21 cellular contexts compared by ENCODE assay signal in the genomic region with DNA sequence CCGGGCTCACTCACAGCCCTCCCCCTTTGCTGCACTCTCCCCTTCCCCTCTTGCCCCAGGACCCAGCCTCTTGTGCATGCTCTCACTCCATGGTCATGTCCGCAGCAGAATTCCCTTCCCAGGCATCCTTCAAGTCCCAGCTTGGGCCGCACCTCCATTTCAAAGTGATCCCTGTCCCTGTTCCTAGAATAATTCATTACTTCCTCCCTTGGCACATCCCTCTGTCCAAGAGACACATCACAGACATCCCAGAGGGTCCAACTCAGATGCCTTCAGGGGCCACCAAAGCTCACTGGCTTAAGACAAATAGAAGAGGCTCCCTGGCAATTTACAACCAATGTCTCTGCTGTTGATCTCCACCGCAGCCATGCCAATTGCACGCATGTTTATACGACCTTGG. TPM values are rescaled to one million over a fixed set of nuclear protein-coding genes. Genes with fewer than 3 reads are reported as not detected.
DNase-seq lines count a peak whose midpoint lies in the region; ATAC-seq, FAIRE-seq and TF ChIP-seq lines count a peak whose summit lies in the region.
"Had no signal": no experiment of that assay in that cellular context is flagged by ENCODE, and none has a peak within 500 bp of the region (broad histone marks: within the 10 kb centered on the region; RNA-seq: fewer than 3 reads in every experiment).

No MANE protein-coding gene starts in this region.

- POLR2A ChIA-PET in WTC11 (lab: Charles Lee), result no interaction called here

- DNase-seq in activated naive CD4-positive, alpha-beta T cell treated with Interleukin-2 at 50 U/mL for 16 hours, result no peak
- DNase-seq in WTC11 (ENCODE audit: low spot score) (peak; percentile 9), nephron progenitor cell (no peak), transverse colon (peak; percentile 3), urothelium cell line (ENCODE audit: low spot score) (no peak), colonic mucosa (no peak)
- DNase-seq: BE2C; CD8-positive, alpha-beta T cell; COR-L47; DMS153; DMS79 treated with DMSO at 0.1 percent for 48 hours; EL; GM23248 had no signal

- FAIRE-seq in urothelium cell line (lab: Jason Lieb, UNC), result no peak
- FAIRE-seq: A549, D721Med, G401.6, GM12891, H54 had no signal

- CTCF ChIA-PET in WTC11 (lab: Charles Lee), result interaction anchor here (3.9 kb wide), 1 partner anchor 181 kb away, joined by 24 read pairs; no protein-coding TSS in a partner anchor

- TF ChIP-seq CTCF in WTC11 (IDR thresholded peaks at IDR 0.05), result no peak
- no peak for TF ChIP-seq CTCF in nephron progenitor cell (IDR thresholded peaks at IDR 0.05)
- no peak for TF ChIP-seq CTCF in transverse colon (IDR thresholded peaks at IDR 0.05)
- TF ChIP-seq CTCF in colonic mucosa (IDR thresholded peaks at IDR 0.05), result no peak

- H3K36me3 ChIP-seq in transverse colon, result no peaks in the 10 kb centered on the region
- H3K36me3 ChIP-seq in colonic mucosa, result no peaks in the 10 kb centered on the region
- H3K36me3 ChIP-seq: BE2C had no signal

- no peaks in the 10 kb centered on the region for H3K27me3 Mint-ChIP-seq in activated naive CD4-positive, alpha-beta T cell treated with anti-CD3 and anti-CD28 coated beads, Interleukin-2, amount 50 U/mL, for 24 hours
- H3K27me3 Mint-ChIP-seq in WTC11 (ENCODE audit: low read depth), result peaks cover 11% of the 10 kb centered on the region; the same call in 1 of the 2 replicates
- peaks cover 15% of the 10 kb centered on the region for H3K27me3 Mint-ChIP-seq in nephron progenitor cell (ENCODE audit: low read depth, poor library complexity)

- no peaks in the 10 kb centered on the region for H3K4me1 ChIP-seq in transverse colon
- no peaks in the 10 kb centered on the region for H3K4me1 ChIP-seq in colonic mucosa
- H3K4me1 ChIP-seq: A549 had no signal

- no peak for ATAC-seq in WTC11
- ATAC-seq: A549; CD8-positive, alpha-beta T cell; HCT116 had no signal

- H3K9me3 ChIP-seq in transverse colon, result peaks cover 3% of the 10 kb centered on the region in 2 donors
- no peaks in the 10 kb centered on the region for H3K9me3 ChIP-seq in colonic mucosa
- H3K9me3 ChIP-seq: BE2C had no signal

- in situ Hi-C loops in transverse colon (cut with MboI; ENCODE audit: low pct_ligation_motif_present in 1 of 4, low pct_unique_long_range_greater_than_20kb in 1 of 4, low sequenced_read_pairs in 3 of 4), result loop anchor here (5.0 to 10.0 kb wide), 2 partner anchors 180 to 182 kb away; no protein-coding TSS in a partner anchor

- H3K9ac ChIP-seq in colonic mucosa (ENCODE audit: low read depth in 2 of 2, low read length in 2 of 2), result no peak overlapping the region
- H3K9ac ChIP-seq: GM23248 had no signal

- H3K27ac ChIP-seq in transverse colon, result no peak overlapping the region
- H3K27ac ChIP-seq in colonic mucosa, result no peak overlapping the region
- H3K27ac ChIP-seq: A549, C4-2B, GM23248 had no signal

- peaks cover 6% of the 10 kb centered on the region for H3K36me3 Mint-ChIP-seq in activated naive CD4-positive, alpha-beta T cell treated with anti-CD3 and anti-CD28 coated beads, Interleukin-2, amount 50 U/mL, for 24 hours
- H3K36me3 Mint-ChIP-seq in WTC11 (peaks cover 58% of the 10 kb centered on the region), nephron progenitor cell (ENCODE audit: low read depth) (peaks cover 37% of the 10 kb centered on the region)

- WGBS in transverse colon (ENCODE audit: low coverage in 1 of 2), 2 donors, result 87 to 100% methylated on average over 1 to 6 of the region's 6 CpGs

- intact Hi-C loops in transverse colon (cut with DNase I; ENCODE audit: low total_unique reads) (no loop called here), colonic mucosa (cut with DNase I) (loop anchor here (5.0 kb wide), 1 partner anchor 182 kb away; no protein-coding TSS in a partner anchor)

- no peak for TF ChIP-seq POLR2A in transverse colon (IDR thresholded peaks at IDR 0.05)

- H3K9me3 Mint-ChIP-seq in activated naive CD4-positive, alpha-beta T cell treated with anti-CD3 and anti-CD28 coated beads, Interleukin-2, amount 50 U/mL, for 24 hours, result peaks cover 6% of the 10 kb centered on the region
- H3K9me3 Mint-ChIP-seq in WTC11, result peaks cover 53% of the 10 kb centered on the region
- H3K9me3 Mint-ChIP-seq in nephron progenitor cell, result peaks cover 79% of the 10 kb centered on the region

- no peak for TF ChIP-seq EP300 in transverse colon (IDR thresholded peaks at IDR 0.05; ENCODE audit: low read depth)

- H3K27me3 ChIP-seq in transverse colon, result no peaks in the 10 kb centered on the region
- no peaks in the 10 kb centered on the region for H3K27me3 ChIP-seq in colonic mucosa
- H3K27me3 ChIP-seq: BE2C had no signal

- peak overlapping the region; percentile 31 for H3K27ac Mint-ChIP-seq in activated naive CD4-positive, alpha-beta T cell treated with anti-CD3 and anti-CD28 coated beads, Interleukin-2, amount 50 U/mL, for 24 hours
- no peak overlapping the region for H3K27ac Mint-ChIP-seq in WTC11
- no peak overlapping the region for H3K27ac Mint-ChIP-seq in nephron progenitor cell
- H3K27ac Mint-ChIP-seq: CD8-positive, alpha-beta T cell had no signal

- H3K4me3 ChIP-seq in transverse colon (no peak overlapping the region), colonic mucosa (no peak overlapping the region)
- H3K4me3 ChIP-seq: A549, GM23248 had no signal

- H3K4me1 Mint-ChIP-seq in activated naive CD4-positive, alpha-beta T cell treated with anti-CD3 and anti-CD28 coated beads, Interleukin-2, amount 50 U/mL, for 24 hours, result peaks cover 7% of the 10 kb centered on the region
- peaks cover 9% of the 10 kb centered on the region for H3K4me1 Mint-ChIP-seq in WTC11
- H3K4me1 Mint-ChIP-seq in nephron progenitor cell, result peaks cover 29% of the 10 kb centered on the region

- H3K4me3 Mint-ChIP-seq in activated naive CD4-positive, alpha-beta T cell treated with anti-CD3 and anti-CD28 coated beads, Interleukin-2, amount 50 U/mL, for 24 hours, result no peak overlapping the region
- H3K4me3 Mint-ChIP-seq in WTC11 (no peak overlapping the region), nephron progenitor cell (peak overlapping the region; percentile 33)
- H3K4me3 Mint-ChIP-seq: CD8-positive, alpha-beta T cell had no signal

TF ChIP-seq in WTC11, 78 proteins besides CTCF, POLR2A, EP300 and RAD21 (continues in another document):
- no peak for TF ChIP-seq JAZF1 (CRISPR knock-in tag; IDR thresholded peaks at IDR 0.05)
- no peak for TF ChIP-seq ZNF671 (CRISPR knock-in tag; IDR thresholded peaks at IDR 0.05)
- TF ChIP-seq ARID4B (CRISPR knock-in tag; IDR thresholded peaks at IDR 0.05; ENCODE audit: borderline replicate concordance), result no peak
- TF ChIP-seq, protein P1, sequence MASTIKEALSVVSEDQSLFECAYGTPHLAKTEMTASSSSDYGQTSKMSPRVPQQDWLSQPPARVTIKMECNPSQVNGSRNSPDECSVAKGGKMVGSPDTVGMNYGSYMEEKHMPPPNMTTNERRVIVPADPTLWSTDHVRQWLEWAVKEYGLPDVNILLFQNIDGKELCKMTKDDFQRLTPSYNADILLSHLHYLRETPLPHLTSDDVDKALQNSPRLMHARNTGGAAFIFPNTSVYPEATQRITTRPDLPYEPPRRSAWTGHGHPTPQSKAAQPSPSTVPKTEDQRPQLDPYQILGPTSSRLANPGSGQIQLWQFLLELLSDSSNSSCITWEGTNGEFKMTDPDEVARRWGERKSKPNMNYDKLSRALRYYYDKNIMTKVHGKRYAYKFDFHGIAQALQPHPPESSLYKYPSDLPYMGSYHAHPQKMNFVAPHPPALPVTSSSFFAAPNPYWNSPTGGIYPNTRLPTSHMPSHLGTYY (CRISPR knock-in tag; IDR thresholded peaks at IDR 0.05), result no peak
- no peak for TF ChIP-seq MYBL2 (CRISPR knock-in tag; IDR thresholded peaks at IDR 0.05)
- no peak for TF ChIP-seq ZNF219 (CRISPR knock-in tag; IDR thresholded peaks at IDR 0.05; ENCODE audit: borderline replicate concordance)
- no peak for TF ChIP-seq ELF4 (CRISPR knock-in tag; IDR thresholded peaks at IDR 0.05; ENCODE audit: low read depth)
- TF ChIP-seq, protein P2, sequence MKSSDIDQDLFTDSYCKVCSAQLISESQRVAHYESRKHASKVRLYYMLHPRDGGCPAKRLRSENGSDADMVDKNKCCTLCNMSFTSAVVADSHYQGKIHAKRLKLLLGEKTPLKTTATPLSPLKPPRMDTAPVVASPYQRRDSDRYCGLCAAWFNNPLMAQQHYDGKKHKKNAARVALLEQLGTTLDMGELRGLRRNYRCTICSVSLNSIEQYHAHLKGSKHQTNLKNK (CRISPR knock-in tag; IDR thresholded peaks at IDR 0.05), result no peak
- no peak for TF ChIP-seq SP1 (CRISPR knock-in tag; conservative IDR thresholded peaks at IDR 0.05)
- TF ChIP-seq PRRX2 (CRISPR knock-in tag; IDR thresholded peaks at IDR 0.05), result no peak

RNA-seq across cellular contexts. Expression of gene HRH2, which starts 56.8 kb away (rescaled TPM):
- total RNA-seq in WTC11 (2021) (9.3 to 12.7 TPM (median 12.2 TPM) in 3 replicates), transverse colon (1 to 10 TPM in 1 of 4 donors, under 1 TPM in 3; 0.20 to 1.5 (median 0.74) TPM), colonic mucosa (under 1 TPM; 0.30 to 0.82 TPM)
- total RNA-seq: GM23248 had no signal

Comparison
In these comparisons a context has a peak if more than half of its experiments do, and no peak if none do; other contexts are left out.
1. DNase-seq: peak in WTC11 (single experiment) and transverse colon (single experiment); none in activated naive CD4-positive, alpha-beta T cell treated with Interleukin-2 at 50 U/mL for 16 hours (single experiment), nephron progenitor cell (single experiment), urothelium cell line (single experiment) and colonic mucosa (single experiment).